ENCODE assay signal across 1 cellular context in genomic region chr7:125599387-125599786, GRCh38.
A peak's percentile ranks its signal among the peaks of the same experiment; 100 is the strongest.
TF ChIP-seq lines count a peak whose summit lies in the region.

No MANE protein-coding gene starts in this region.

TF ChIP-seq in K562, 482 proteins besides CTCF, POLR2A, EP300 and RAD21 (continued from another document):
- no peak for TF ChIP-seq PBX2 (CRISPR knock-in tag; IDR thresholded peaks at IDR 0.05; ENCODE audit: low read depth)
- TF ChIP-seq PBX2 (tag; conservative IDR thresholded peaks at IDR 0.05; ENCODE audit: low read depth): 0 out of 2 replicates have a peak, but pooled peaks have one; percentile 26
